22 cellular contexts compared by ENCODE assay signal in the genomic region with DNA sequence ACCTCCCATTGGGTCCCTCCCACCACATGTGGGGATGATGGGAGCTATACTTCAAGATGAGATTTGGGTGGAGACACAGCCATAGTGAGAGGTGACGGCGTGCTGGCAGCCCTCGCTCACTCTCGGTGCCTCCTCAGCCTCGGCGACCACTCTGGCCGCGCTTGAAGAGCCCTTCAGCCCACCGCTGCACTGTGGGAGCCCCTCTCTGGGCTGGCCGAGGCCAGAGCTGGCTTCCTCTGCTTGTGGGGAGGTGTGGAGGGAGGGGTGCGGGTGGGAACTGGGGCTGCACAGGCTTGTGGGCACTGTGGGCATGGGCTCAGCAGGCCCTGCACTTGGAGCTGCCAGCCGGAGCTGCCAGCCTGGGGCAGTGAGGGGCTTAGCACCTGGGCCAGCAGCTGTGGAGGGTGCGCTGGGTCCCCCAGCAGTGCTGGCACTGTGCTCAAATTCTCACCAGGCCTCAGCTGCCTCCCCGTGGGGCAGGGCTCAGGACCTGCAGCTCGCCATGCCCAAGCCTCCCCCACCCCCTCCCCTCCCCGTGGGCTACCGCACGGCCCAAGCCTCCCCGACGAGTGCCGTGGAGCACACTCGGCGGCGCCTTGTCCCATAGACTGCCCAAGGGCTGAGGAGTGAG.
DNase-seq lines count a peak whose midpoint lies in the region; ATAC-seq lines count a peak whose summit lies in the region.
"Had no signal": no experiment of that assay in that cellular context is flagged by ENCODE, and none has a peak within 500 bp of the region (broad histone marks: within the 10 kb centered on the region; RNA-seq: fewer than 3 reads in every experiment).

No MANE protein-coding gene starts in this region.

- no peaks in the 10 kb centered on the region for H3K36me3 Mint-ChIP-seq in stimulated activated memory B cell treated with anti-CD40 and anti-IgM and Interleukin-4, amounts not matched to agents 10 μg/mL and 1 μg/mL and 100 μg/mL, for 72 hours
- H3K36me3 Mint-ChIP-seq: CD14-positive monocyte; CD4-positive, alpha-beta memory T cell; CD4-positive, CD25-positive, alpha-beta regulatory T cell; CD8-positive, alpha-beta memory T cell had no signal

- no peaks in the 10 kb centered on the region for H3K4me1 Mint-ChIP-seq in stimulated activated naive CD8-positive, alpha-beta T cell treated with anti-CD3 and anti-CD28 coated beads, Interleukin-15, amount 100 ng/mL, for 72 hours
- H3K4me1 Mint-ChIP-seq in stimulated activated memory B cell treated with anti-CD40 and anti-IgM and Interleukin-4, amounts not matched to agents 10 μg/mL and 1 μg/mL and 100 μg/mL, for 72 hours, result no peaks in the 10 kb centered on the region
- H3K4me1 Mint-ChIP-seq: CD14-positive monocyte; CD4-positive, alpha-beta memory T cell; CD8-positive, alpha-beta memory T cell had no signal

- no peak for DNase-seq in stimulated activated naive CD8-positive, alpha-beta T cell treated with anti-CD3 and anti-CD28 coated beads, Interleukin-15, amount 100 ng/mL, for 72 hours
- no peak for DNase-seq in stimulated activated naive CD8-positive, alpha-beta T cell treated with anti-CD3 and anti-CD28 coated beads, Interleukin-15, Interleukin-2, amounts not matched to agents 100 U/mL and 50 U/mL, for 24 hours
- DNase-seq in H4 (ENCODE audit: low spot score), result no peak
- DNase-seq: 8988T; ACHN; BE2C; C1 segment of cervical spinal cord; CD4-positive, alpha-beta memory T cell; CD4-positive, CD25-positive, alpha-beta regulatory T cell; CD8-positive, alpha-beta memory T cell; COR-L47; DMS 273 treated with DMSO at 0.1 percent for 48 hours; DMS153; DMS53; DMS79; DND-41; EL; GDM1 had no signal

- ATAC-seq in stimulated activated naive CD8-positive, alpha-beta T cell treated with anti-CD3 and anti-CD28 coated beads, Interleukin-15, amount 100 ng/mL, for 72 hours, result peak; percentile 40
- ATAC-seq in stimulated activated naive CD8-positive, alpha-beta T cell treated with anti-CD3 and anti-CD28 coated beads, Interleukin-15, Interleukin-2, amounts not matched to agents 100 U/mL and 50 U/mL, for 24 hours, result no peak
- ATAC-seq in stimulated activated memory B cell treated with anti-CD40 and anti-IgM and Interleukin-4, amounts not matched to agents 10 μg/mL and 1 μg/mL and 100 μg/mL, for 72 hours, result peak; percentile 11
- no peak for ATAC-seq in GM19467 (IDR thresholded peaks at IDR 0.05; ENCODE audit: unreplicated experiment)
- ATAC-seq: GM12878 had no signal

- H3K4me3 Mint-ChIP-seq in stimulated activated naive CD8-positive, alpha-beta T cell treated with anti-CD3 and anti-CD28 coated beads, Interleukin-15, amount 100 ng/mL, for 72 hours, result no peak overlapping the region
- no peak overlapping the region for H3K4me3 Mint-ChIP-seq in stimulated activated memory B cell treated with anti-CD40 and anti-IgM and Interleukin-4, amounts not matched to agents 10 μg/mL and 1 μg/mL and 100 μg/mL, for 72 hours
- H3K4me3 Mint-ChIP-seq: CD14-positive monocyte; CD4-positive, alpha-beta memory T cell; CD4-positive, CD25-positive, alpha-beta regulatory T cell; CD8-positive, alpha-beta memory T cell had no signal

- H3K9me3 Mint-ChIP-seq in stimulated activated naive CD8-positive, alpha-beta T cell treated with anti-CD3 and anti-CD28 coated beads, Interleukin-15, amount 100 ng/mL, for 72 hours, result no peaks in the 10 kb centered on the region
- H3K9me3 Mint-ChIP-seq in stimulated activated memory B cell treated with anti-CD40 and anti-IgM and Interleukin-4, amounts not matched to agents 10 μg/mL and 1 μg/mL and 100 μg/mL, for 72 hours, result no peaks in the 10 kb centered on the region

- no peak overlapping the region for H3K27ac Mint-ChIP-seq in stimulated activated naive CD8-positive, alpha-beta T cell treated with anti-CD3 and anti-CD28 coated beads, Interleukin-15, amount 100 ng/mL, for 72 hours
- H3K27ac Mint-ChIP-seq in stimulated activated memory B cell treated with anti-CD40 and anti-IgM and Interleukin-4, amounts not matched to agents 10 μg/mL and 1 μg/mL and 100 μg/mL, for 72 hours, result no peak overlapping the region
- H3K27ac Mint-ChIP-seq: CD14-positive monocyte; CD4-positive, alpha-beta memory T cell; CD4-positive, CD25-positive, alpha-beta regulatory T cell; CD8-positive, alpha-beta memory T cell had no signal

- H3K27me3 Mint-ChIP-seq in stimulated activated naive CD8-positive, alpha-beta T cell treated with anti-CD3 and anti-CD28 coated beads, Interleukin-15, amount 100 ng/mL, for 72 hours, result no peaks in the 10 kb centered on the region
- H3K27me3 Mint-ChIP-seq in stimulated activated memory B cell treated with anti-CD40 and anti-IgM and Interleukin-4, amounts not matched to agents 10 μg/mL and 1 μg/mL and 100 μg/mL, for 72 hours, result no peaks in the 10 kb centered on the region
- H3K27me3 Mint-ChIP-seq: CD4-positive, CD25-positive, alpha-beta regulatory T cell had no signal

Comparison
In these comparisons a context has a peak if more than half of its experiments do, and no peak if none do; other contexts are left out.
1. ATAC-seq: peak in stimulated activated naive CD8-positive, alpha-beta T cell treated with anti-CD3 and anti-CD28 coated beads, Interleukin-15, amount 100 ng/mL, for 72 hours (single experiment) and stimulated activated memory B cell treated with anti-CD40 and anti-IgM and Interleukin-4, amounts not matched to agents 10 μg/mL and 1 μg/mL and 100 μg/mL, for 72 hours (single experiment); none in stimulated activated naive CD8-positive, alpha-beta T cell treated with anti-CD3 and anti-CD28 coated beads, Interleukin-15, Interleukin-2, amounts not matched to agents 100 U/mL and 50 U/mL, for 24 hours (single experiment) and GM19467 (single experiment).